In genomic region chr2:121735520-121736074, GRCh38 we compare ENCODE assay signal across 8 cellular contexts. TPM values are rescaled to one million over a fixed set of nuclear protein-coding genes. Genes with fewer than 3 reads are reported as not detected.
DNase-seq lines count a peak whose midpoint lies in the region; ATAC-seq, FAIRE-seq and TF ChIP-seq lines count a peak whose summit lies in the region.

No MANE protein-coding gene starts in this region.

- peak overlapping the region; percentile 93 for H3K4me3 Mint-ChIP-seq in HFFc6
- H3K4me3 Mint-ChIP-seq in activated T-helper 2 cell treated with anti-CD3 and anti-CD28 coated beads, Interferon-gamma antibody, Interleukin-2, Interleukin-4, amounts not matched to agents 10 μg/mL and 5 μg/mL and 100 μg/mL, durations not matched to agents 14 hours and 24 hours and 36 hours (ENCODE audit: low read depth), result peak overlapping the region; percentile 99

- peak overlapping the region; percentile 91 for H3K4me2 ChIP-seq in keratinocyte (ENCODE audit: control insufficient read depth, extremely low read depth, insufficient read depth, low read depth, low read length)

- DNase-seq in HFFc6 (no peak), keratinocyte (ENCODE audit: low read depth, low spot score) (no peak), thoracic aorta (ENCODE audit: low spot score) (no peak)
- no peak for DNase-seq in activated T-helper 2 cell treated with anti-CD3 and anti-CD28 coated beads, Interferon-gamma antibody, Interleukin-2, Interleukin-4, amounts not matched to agents 10 μg/mL and 5 μg/mL and 100 μg/mL, durations not matched to agents 14 hours and 24 hours and 36 hours (ENCODE audit: low spot score)

- no peaks in the 10 kb centered on the region for H4K20me1 ChIP-seq in keratinocyte (ENCODE audit: control insufficient read depth, extremely low read depth, insufficient read depth, low read length)

- H3K4me3 ChIP-seq in keratinocyte (ENCODE audit: control insufficient read depth in 2 of 3, extremely low read depth in 1 of 3, insufficient read depth in 2 of 3, low read depth in 1 of 3, low read length in 3 of 3), result peak overlapping the region; percentile 80 to 100 (median 100)
- H3K4me3 ChIP-seq in thoracic aorta, result peak overlapping the region; percentile 100

- H3K27ac ChIP-seq in C4-2B (peak overlapping the region; percentile 97; the same call in 1 of the 2 replicates), keratinocyte (ENCODE audit: control insufficient read depth, insufficient read depth, low read length) (peak overlapping the region; percentile 85), thoracic aorta (peak overlapping the region; percentile 81 to 84)

- no peak for FAIRE-seq in keratinocyte (lab: Jason Lieb, UNC)

- H3K27me3 ChIP-seq in keratinocyte (ENCODE audit: control insufficient read depth, extremely low read depth, insufficient read depth, low read length) (no peaks in the 10 kb centered on the region), thoracic aorta (replicated peaks; ENCODE audit: insufficient read depth) (no peaks in the 10 kb centered on the region)

- H3K9me3 Mint-ChIP-seq in HFFc6, result no peaks in the 10 kb centered on the region
- no peaks in the 10 kb centered on the region for H3K9me3 Mint-ChIP-seq in activated T-helper 2 cell treated with anti-CD3 and anti-CD28 coated beads, Interferon-gamma antibody, Interleukin-2, Interleukin-4, amounts not matched to agents 10 μg/mL and 5 μg/mL and 100 μg/mL, durations not matched to agents 14 hours and 24 hours and 36 hours

- peak overlapping the region; percentile 90 for H3K27ac Mint-ChIP-seq in HFFc6
- peak overlapping the region; percentile 92 for H3K27ac Mint-ChIP-seq in activated T-helper 2 cell treated with anti-CD3 and anti-CD28 coated beads, Interferon-gamma antibody, Interleukin-2, Interleukin-4, amounts not matched to agents 10 μg/mL and 5 μg/mL and 100 μg/mL, durations not matched to agents 14 hours and 24 hours and 36 hours

- peaks cover 55% of the 10 kb centered on the region for H3K79me2 ChIP-seq in keratinocyte (ENCODE audit: control insufficient read depth, insufficient read depth, low read length)

- peak overlapping the region; percentile 95 for H3K9ac ChIP-seq in keratinocyte (ENCODE audit: control insufficient read depth, extremely low read depth, insufficient read depth, low read length)

- H3K9me3 ChIP-seq in keratinocyte (ENCODE audit: control insufficient read depth, low read depth, low read length) (no peaks in the 10 kb centered on the region), thoracic aorta (no peaks in the 10 kb centered on the region)

- H3K36me3 Mint-ChIP-seq in HFFc6 (ENCODE audit: low read depth), result peaks cover 35% of the 10 kb centered on the region
- peaks cover 50% of the 10 kb centered on the region for H3K36me3 Mint-ChIP-seq in activated T-helper 2 cell treated with anti-CD3 and anti-CD28 coated beads, Interferon-gamma antibody, Interleukin-2, Interleukin-4, amounts not matched to agents 10 μg/mL and 5 μg/mL and 100 μg/mL, durations not matched to agents 14 hours and 24 hours and 36 hours (ENCODE audit: low read depth)

- no peaks in the 10 kb centered on the region; the same call in 1 of the 2 replicates for H3K27me3 Mint-ChIP-seq in HFFc6 (ENCODE audit: insufficient read depth)
- H3K27me3 Mint-ChIP-seq in activated T-helper 2 cell treated with anti-CD3 and anti-CD28 coated beads, Interferon-gamma antibody, Interleukin-2, Interleukin-4, amounts not matched to agents 10 μg/mL and 5 μg/mL and 100 μg/mL, durations not matched to agents 14 hours and 24 hours and 36 hours (ENCODE audit: low read depth), result no peaks in the 10 kb centered on the region

- peaks cover 24% of the 10 kb centered on the region for H3K4me1 Mint-ChIP-seq in HFFc6 (ENCODE audit: low read depth)
- H3K4me1 Mint-ChIP-seq in activated T-helper 2 cell treated with anti-CD3 and anti-CD28 coated beads, Interferon-gamma antibody, Interleukin-2, Interleukin-4, amounts not matched to agents 10 μg/mL and 5 μg/mL and 100 μg/mL, durations not matched to agents 14 hours and 24 hours and 36 hours (ENCODE audit: low read depth), result peaks cover 34% of the 10 kb centered on the region

- peak; percentile 42 for TF ChIP-seq CTCF in C4-2B (conservative IDR thresholded peaks at IDR 0.05)
- no peak for TF ChIP-seq CTCF in HFFc6 (IDR thresholded peaks at IDR 0.05)
- peak in 2 of 3 experiments; percentile 16 to 25 for TF ChIP-seq CTCF in keratinocyte (optimal IDR thresholded peaks at IDR 0.05 in 1 of 3, IDR thresholded peaks at IDR 0.05 in 1 of 3, conservative IDR thresholded peaks at IDR 0.05 in 1 of 3; ENCODE audit: extremely low read depth in 1 of 3, insufficient read depth in 2 of 3, low read length in 3 of 3)
- TF ChIP-seq CTCF in thoracic aorta (IDR thresholded peaks at IDR 0.05), result no peak

- H3K4me1 ChIP-seq in keratinocyte (ENCODE audit: control insufficient read depth, extremely low read depth, insufficient read depth, low read length) (peaks cover 9% of the 10 kb centered on the region), thoracic aorta (ENCODE audit: control insufficient read depth in 1 of 2, low read depth in 2 of 2) (peaks cover 7 to 18% of the 10 kb centered on the region in 2 donors)

- H3K36me3 ChIP-seq in keratinocyte (ENCODE audit: control insufficient read depth in 2 of 2, extremely low read depth in 1 of 2, insufficient read depth in 2 of 2, low read length in 2 of 2) (peaks cover 14 to 23% of the 10 kb centered on the region in 2 experiments), thoracic aorta (peaks cover 8% of the 10 kb centered on the region)

- H2AFZ ChIP-seq in keratinocyte (ENCODE audit: control insufficient read depth, low read length), result no peak overlapping the region

- dilution Hi-C loops in keratinocyte (cut with MboI; ENCODE audit: extremely low pct_ligation_motif_present, low sequenced_read_pairs), result no loop called here

- no peaks in the 10 kb centered on the region for H3K9me1 ChIP-seq in keratinocyte (ENCODE audit: control insufficient read depth, extremely low read depth, insufficient read depth, low read length)

- intact Hi-C loops in activated T-helper 2 cell treated with anti-CD3 and anti-CD28 coated beads, Interferon-gamma antibody, Interleukin-2, Interleukin-4, amounts not matched to agents 10 μg/mL and 5 μg/mL and 100 μg/mL, durations not matched to agents 14 hours and 24 hours and 36 hours (cut with micrococcal nuclease), result loop anchor here (1.0 kb wide), 5 partner anchors 13 to 204 kb away; partner anchors contain the start of genes CLASP1 and TSN

- ATAC-seq in thoracic aorta (ENCODE audit: insufficient number of reproducible peaks, low FRiP score, low read depth) (no peak), HG02870 (IDR thresholded peaks at IDR 0.05; ENCODE audit: unreplicated experiment) (no peak), HG03571 (IDR thresholded peaks at IDR 0.05; ENCODE audit: unreplicated experiment) (no peak), GM21526 (IDR thresholded peaks at IDR 0.05; ENCODE audit: low FRiP score, unreplicated experiment) (no peak)

RNA-seq across cellular contexts. Expression of gene NIFK, which starts 1.1 kb away (rescaled TPM):
- total RNA-seq in HFFc6 (2021; fragmentation: NEBNext Ultra II Directional; extraction: Animal tissue kit (Norgen Biotek cat#: 25700)), result 10 to 100 TPM; 67.2 to 82.4 (median 73.3) TPM
- total RNA-seq in activated T-helper 2 cell treated with anti-CD3 and anti-CD28 coated beads, Interferon-gamma antibody, Interleukin-2, Interleukin-4, amounts not matched to agents 10 μg/mL and 5 μg/mL and 100 μg/mL, durations not matched to agents 14 hours and 24 hours and 36 hours, result 117 and 125 TPM in 2 replicates
- polyA plus RNA-seq in keratinocyte, result 34.8 to 60.4 TPM (median 39.4 TPM) in 3 replicates
- 170 TPM for polyA plus RNA-seq in keratinocyte (2011; ENCODE audit: low read depth)
- polyA plus RNA-seq in keratinocyte (2011; cell fraction: cytosol; rRNA removed), result 38.8 and 56.4 TPM in 2 replicates
- polyA plus RNA-seq in keratinocyte (2011; cell fraction: nucleus; rRNA removed), result 30.4 and 46.2 TPM in 2 replicates
- polyA plus RNA-seq in keratinocyte (2012; ENCODE audit: low replicate concordance), result 69.5 and 73.0 TPM in 2 replicates
- polyA minus RNA-seq in keratinocyte, result 2.9 to 21.7 TPM (median 15.1 TPM) in 3 replicates
- polyA minus RNA-seq in keratinocyte (2011; cell fraction: cytosol; rRNA and poly(A)+ RNA removed), result 19.6 TPM
- 9.9 and 15.2 TPM in 2 replicates for polyA minus RNA-seq in keratinocyte (2011; cell fraction: nucleus; rRNA and poly(A)+ RNA removed)
- total RNA-seq in thoracic aorta, result 10 to 100 TPM; 34.9 to 83.2 TPM

RNA-seq across cellular contexts. Expression of gene TSN, which starts 19.9 kb away (rescaled TPM):
- total RNA-seq in HFFc6 (2021; fragmentation: NEBNext Ultra II Directional; extraction: Animal tissue kit (Norgen Biotek cat#: 25700)), result 10 to 100 TPM; 74.8 to 91.2 (median 83.2) TPM
- 67.6 and 72.5 TPM in 2 replicates for total RNA-seq in activated T-helper 2 cell treated with anti-CD3 and anti-CD28 coated beads, Interferon-gamma antibody, Interleukin-2, Interleukin-4, amounts not matched to agents 10 μg/mL and 5 μg/mL and 100 μg/mL, durations not matched to agents 14 hours and 24 hours and 36 hours
- polyA plus RNA-seq in keratinocyte, result 45.0 to 78.4 TPM (median 53.2 TPM) in 3 replicates
- polyA plus RNA-seq in keratinocyte (2011; ENCODE audit: low read depth), result 23.3 TPM
- 44.4 and 63.6 TPM in 2 replicates for polyA plus RNA-seq in keratinocyte (2011; cell fraction: cytosol; rRNA removed)
- polyA plus RNA-seq in keratinocyte (2011; cell fraction: nucleus; rRNA removed), result 40.4 and 47.5 TPM in 2 replicates
- polyA plus RNA-seq in keratinocyte (2012; ENCODE audit: low replicate concordance), result 34.4 and 40.6 TPM in 2 replicates
- polyA minus RNA-seq in keratinocyte, result 36.6 to 52.0 TPM (median 51.4 TPM) in 3 replicates
- polyA minus RNA-seq in keratinocyte (2011; cell fraction: cytosol; rRNA and poly(A)+ RNA removed), result 35.3 TPM
- polyA minus RNA-seq in keratinocyte (2011; cell fraction: nucleus; rRNA and poly(A)+ RNA removed), result 19.1 and 28.1 TPM in 2 replicates
- 10 to 100 TPM; 33.5 to 34.3 TPM for total RNA-seq in thoracic aorta

Comparison
In these comparisons a context has a peak if more than half of its experiments do, and no peak if none do; other contexts are left out.
1. CTCF ChIP-seq: peak in C4-2B (single experiment) and keratinocyte (2 of 3); none in HFFc6 (single experiment) and thoracic aorta (single experiment).
2. Peak in every context shown above with its lines, with median percentiles within 50 percentile points of each other: H3K27ac ChIP-seq.